ENCODE assay signal across 9 cellular contexts in genomic region chr15:45077391-45077790, GRCh38. TPM values are rescaled to one million over a fixed set of nuclear protein-coding genes. Genes with fewer than 3 reads are reported as not detected.
"Had no signal": no experiment of that assay in that cellular context is flagged by ENCODE, and none has a peak within 500 bp of the region (broad histone marks: within the 10 kb centered on the region; RNA-seq: fewer than 3 reads in every experiment).

No MANE protein-coding gene starts in this region.

RNA-seq across cellular contexts. Expression of gene DUOX2, which starts 36.6 kb away (rescaled TPM):
- total RNA-seq: activated CD8-positive, alpha-beta T cell treated with anti-CD3 and anti-CD28 coated beads, Interleukin-2, amount 10 ng/mL, durations not matched to agents 7 days and 5 days; activated naive CD8-positive, alpha-beta T cell treated with anti-CD3 and anti-CD28 coated beads, Interleukin-2, amount 10 ng/mL, durations not matched to agents 7 days and 5 days; activated T-helper 2 cell treated with anti-CD3 and anti-CD28 coated beads, Interferon-gamma antibody, Interleukin-2, Interleukin-4, amounts not matched to agents 10 μg/mL and 5 μg/mL and 100 μg/mL, durations not matched to agents 14 hours and 24 hours and 36 hours; lung microvascular endothelial cell; occipital lobe had no signal

RNA-seq across cellular contexts. Expression of gene DUOXA2, which starts 36.7 kb away (rescaled TPM):
- total RNA-seq: activated CD4-positive, alpha-beta T cell treated with anti-CD3 and anti-CD28 coated beads, Interleukin-2, amount 10 ng/mL, durations not matched to agents 7 days and 5 days; activated CD8-positive, alpha-beta T cell treated with anti-CD3 and anti-CD28 coated beads, Interleukin-2, amount 10 ng/mL, durations not matched to agents 7 days and 5 days; activated naive CD8-positive, alpha-beta T cell treated with anti-CD3 and anti-CD28 coated beads, Interleukin-2, amount 10 ng/mL, durations not matched to agents 7 days and 5 days; activated T-helper 2 cell treated with anti-CD3 and anti-CD28 coated beads, Interferon-gamma antibody, Interleukin-2, Interleukin-4, amounts not matched to agents 10 μg/mL and 5 μg/mL and 100 μg/mL, durations not matched to agents 14 hours and 24 hours and 36 hours; lung microvascular endothelial cell; occipital lobe; progenitor cell of endocrine pancreas; right atrium auricular region; suprapubic skin had no signal

RNA-seq across cellular contexts. Expression of gene DUOXA1, which starts 52.3 kb away (rescaled TPM):
- total RNA-seq: activated CD4-positive, alpha-beta T cell treated with anti-CD3 and anti-CD28 coated beads, Interleukin-2, amount 10 ng/mL, durations not matched to agents 7 days and 5 days; activated CD8-positive, alpha-beta T cell treated with anti-CD3 and anti-CD28 coated beads, Interleukin-2, amount 10 ng/mL, durations not matched to agents 7 days and 5 days; lung microvascular endothelial cell had no signal

RNA-seq across cellular contexts. Expression of gene DUOX1, which starts 52.4 kb away (rescaled TPM):
- total RNA-seq: activated CD4-positive, alpha-beta T cell treated with anti-CD3 and anti-CD28 coated beads, Interleukin-2, amount 10 ng/mL, durations not matched to agents 7 days and 5 days; activated CD8-positive, alpha-beta T cell treated with anti-CD3 and anti-CD28 coated beads, Interleukin-2, amount 10 ng/mL, durations not matched to agents 7 days and 5 days; activated naive CD8-positive, alpha-beta T cell treated with anti-CD3 and anti-CD28 coated beads, Interleukin-2, amount 10 ng/mL, durations not matched to agents 7 days and 5 days; lung microvascular endothelial cell; occipital lobe had no signal
